In the genomic region with DNA sequence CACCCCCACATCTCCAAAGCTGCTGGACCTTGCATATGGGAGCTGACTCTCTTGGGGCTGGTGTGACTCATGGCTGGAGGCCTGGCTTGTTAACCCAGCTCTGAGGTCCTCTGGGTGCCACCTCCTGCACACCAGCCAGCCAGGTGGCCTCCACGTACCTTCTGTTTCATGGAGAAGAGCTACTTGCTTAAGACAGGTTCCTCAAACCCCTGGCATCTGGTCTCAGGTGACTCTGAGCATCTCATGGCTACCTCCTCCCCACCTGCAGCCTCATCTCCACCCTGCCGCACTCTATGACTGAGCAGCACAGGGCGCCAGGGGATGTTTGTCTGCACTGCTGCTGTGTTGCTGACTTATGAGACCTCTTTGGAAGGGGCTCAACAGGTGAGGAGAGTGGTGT, we compare ENCODE assay signal across 19 cellular contexts. TPM values are rescaled to one million over a fixed set of nuclear protein-coding genes. Genes with fewer than 3 reads are reported as not detected.
A peak's percentile ranks its signal among the peaks of the same experiment; 100 is the strongest.
DNase-seq lines count a peak whose midpoint lies in the region; ATAC-seq, FAIRE-seq and TF ChIP-seq lines count a peak whose summit lies in the region.
"Had no signal": no experiment of that assay in that cellular context is flagged by ENCODE, and none has a peak within 500 bp of the region (broad histone marks: within the 10 kb centered on the region; RNA-seq: fewer than 3 reads in every experiment).

No MANE protein-coding gene starts in this region.

- no peak overlapping the region for H3K4me2 ChIP-seq in H1 (ENCODE audit: insufficient read depth in 1 of 2, low read depth in 2 of 2, low read length in 2 of 2)

- TF ChIP-seq CTCF in H1 (IDR thresholded peaks at IDR 0.05; ENCODE audit: control extremely low read depth in 1 of 3, insufficient read depth in 1 of 3, low read depth in 1 of 3, low read length in 3 of 3) (no peak), type B pancreatic cell (conservative IDR thresholded peaks at IDR 0.05) (no peak)

- H3K56ac ChIP-seq in H1 (replicated peaks; ENCODE audit: insufficient read length, low read depth, low read length): no peak overlapping the region

- H4K20me1 ChIP-seq in H1 (replicated peaks in 1 of 2; ENCODE audit: control insufficient read depth in 1 of 2, insufficient read depth in 2 of 2, low read length in 2 of 2): peaks cover 12 to 18% of the 10 kb centered on the region in 2 experiments

- no peak overlapping the region for H2BK20ac ChIP-seq in H1 (ENCODE audit: low read length)

- FAIRE-seq in H1 (lab: Jason Lieb, UNC): no peak
- FAIRE-seq: colon had no signal

- H4K8ac ChIP-seq in H1 (ENCODE audit: extremely low read depth, insufficient read depth, low read length): no peak overlapping the region

- 0 out of 2 replicates have a peak overlapping the region, but pooled peaks have one; percentile 29 for H2BK12ac ChIP-seq in H1 (ENCODE audit: low read depth, low read length)

- H3K4ac ChIP-seq in H1 (replicated peaks; ENCODE audit: insufficient read length, low read depth, low read length): no peak overlapping the region

- peaks cover 80% of the 10 kb centered on the region for H3K4me1 Mint-ChIP-seq in activated naive CD4-positive, alpha-beta T cell treated with anti-CD3 and anti-CD28 coated beads, Interleukin-2, amount 50 U/mL, for 24 hours
- H3K4me1 Mint-ChIP-seq in activated naive CD4-positive, alpha-beta T cell treated with anti-CD3 and anti-CD28 coated beads, Interleukin-2, amount 10 ng/mL, durations not matched to agents 7 days and 5 days: peaks cover 44% of the 10 kb centered on the region
- H3K4me1 Mint-ChIP-seq in T-cell (peaks cover 49 to 85% (median 75%) of the 10 kb centered on the region in 3 donors), type B pancreatic cell (ENCODE audit: unreplicated experiment) (peaks cover 35% of the 10 kb centered on the region)

- H3K4me3 ChIP-seq in H1 (ENCODE audit: extremely low read depth in 1 of 4, insufficient read depth in 2 of 4, low read depth in 3 of 4, low read length in 4 of 4) (no peak overlapping the region), subcutaneous abdominal adipose tissue (ENCODE audit: low read depth in 1 of 5, low read length in 5 of 5) (no peak overlapping the region)

- no peak overlapping the region for H2BK120ac ChIP-seq in H1 (replicated peaks; ENCODE audit: low read depth, low read length)

- no peak for TF ChIP-seq POLR2A in H1 (IDR thresholded peaks at IDR 0.05; ENCODE audit: control extremely low read depth in 1 of 2, low read depth in 2 of 2, low read length in 2 of 2)

- H3K14ac ChIP-seq in H1 (ENCODE audit: insufficient read length): no peak overlapping the region

- 0 out of 2 replicates have a peak overlapping the region, but pooled peaks have one; percentile 88 for H2AK5ac ChIP-seq in H1 (ENCODE audit: low read depth, low read length)

- no peak overlapping the region for H4K5ac ChIP-seq in H1 (ENCODE audit: insufficient read length, low read depth, low read length)

- no peaks in the 10 kb centered on the region for H3K27me3 Mint-ChIP-seq in activated naive CD4-positive, alpha-beta T cell treated with anti-CD3 and anti-CD28 coated beads, Interleukin-2, amount 50 U/mL, for 24 hours
- H3K27me3 Mint-ChIP-seq in activated naive CD4-positive, alpha-beta T cell treated with anti-CD3 and anti-CD28 coated beads, Interleukin-2, amount 10 ng/mL, durations not matched to agents 7 days and 5 days: no peaks in the 10 kb centered on the region
- no peaks in the 10 kb centered on the region for H3K27me3 Mint-ChIP-seq in T-cell
- H3K27me3 Mint-ChIP-seq in type B pancreatic cell: no peaks in the 10 kb centered on the region
- H3K27me3 Mint-ChIP-seq: memory B cell had no signal

- no peak for TF ChIP-seq RAD21 in H1 (IDR thresholded peaks at IDR 0.05 in 1 of 2, conservative IDR thresholded peaks at IDR 0.05 in 1 of 2; ENCODE audit: low read depth in 2 of 2, low read length in 2 of 2)

- CTCF ChIA-PET in activated naive CD4-positive, alpha-beta T cell treated with anti-CD3 and anti-CD28 coated beads, Interleukin-2, amount 10 ng/mL, durations not matched to agents 7 days and 5 days (lab: Charles Lee): interaction anchor here (0.7 to 1.1 kb wide), 2 partner anchors 35 to 1490 kb away, joined by 3 to 4 read pairs; no protein-coding TSS in a partner anchor
- CTCF ChIA-PET in T-cell (lab: Charles Lee): no interaction called here
- CTCF ChIA-PET in H1 (lab: Charles Lee; ENCODE audit: partially characterized antibody): interaction anchor here (1.0 to 2.2 kb wide), 3 partner anchors 19 to 46 kb away, joined by 3 to 8 read pairs (median 4); no protein-coding TSS in a partner anchor

- no peak overlapping the region for H3K23ac ChIP-seq in H1 (ENCODE audit: insufficient read length)

- peaks cover 43% of the 10 kb centered on the region for H3K79me1 ChIP-seq in H1 (ENCODE audit: low read depth, low read length)

- H2BK15ac ChIP-seq in H1 (ENCODE audit: low read length): no peak overlapping the region

- H2BK5ac ChIP-seq in H1 (ENCODE audit: low read depth, low read length): 0 out of 2 replicates have a peak overlapping the region, but pooled peaks have one; percentile 32

- 78% methylated on average over 3 of the region's 3 CpGs; no CpG with 5 or more reads in 1 of the 2 experiments for WGBS in H1 (ENCODE audit: extremely low coverage in 1 of 2, insufficient coverage in 1 of 2, insufficient read length in 1 of 2, insufficient replicate concordance in 2 of 2, low coverage in 1 of 2, low lambda C conversion rate in 2 of 2, missing lambda C conversion rate in 1 of 2), 2 experiments

- H3K27ac ChIP-seq in H1 (ENCODE audit: low read depth, low read length): no peak overlapping the region
- peak overlapping the region; percentile 42 for H3K27ac ChIP-seq in subcutaneous abdominal adipose tissue (ENCODE audit: low read depth, low read length)
- H3K27ac ChIP-seq: WERI-Rb-1 had no signal

- H2AFZ ChIP-seq in H1 (ENCODE audit: low read length): no peak overlapping the region

- no peak overlapping the region for H3K4me3 Mint-ChIP-seq in activated naive CD4-positive, alpha-beta T cell treated with anti-CD3 and anti-CD28 coated beads, Interleukin-2, amount 50 U/mL, for 24 hours
- no peak overlapping the region for H3K4me3 Mint-ChIP-seq in activated naive CD4-positive, alpha-beta T cell treated with anti-CD3 and anti-CD28 coated beads, Interleukin-2, amount 10 ng/mL, durations not matched to agents 7 days and 5 days
- H3K4me3 Mint-ChIP-seq in T-cell (no peak overlapping the region), type B pancreatic cell (no peak overlapping the region)
- H3K4me3 Mint-ChIP-seq: memory B cell, nephron progenitor cell had no signal

- H3K36me3 Mint-ChIP-seq in activated naive CD4-positive, alpha-beta T cell treated with anti-CD3 and anti-CD28 coated beads, Interleukin-2, amount 50 U/mL, for 24 hours: peaks cover 10% of the 10 kb centered on the region
- H3K36me3 Mint-ChIP-seq in activated naive CD4-positive, alpha-beta T cell treated with anti-CD3 and anti-CD28 coated beads, Interleukin-2, amount 10 ng/mL, durations not matched to agents 7 days and 5 days: peaks cover 35% of the 10 kb centered on the region
- H3K36me3 Mint-ChIP-seq in T-cell: peaks cover 12% of the 10 kb centered on the region
- H3K36me3 Mint-ChIP-seq in type B pancreatic cell: peaks cover 13% of the 10 kb centered on the region

- H3K9ac ChIP-seq in H1 (replicated peaks in 1 of 4; ENCODE audit: extremely low read depth in 1 of 4, low read depth in 3 of 4, low read length in 3 of 4): no peak overlapping the region
- no peak overlapping the region for H3K9ac ChIP-seq in subcutaneous abdominal adipose tissue (ENCODE audit: low read length in 5 of 5)

- no peaks in the 10 kb centered on the region for H3K27me3 ChIP-seq in H1 (replicated peaks in 1 of 4; ENCODE audit: control insufficient read depth in 3 of 4, extremely low read depth in 1 of 4, insufficient read depth in 3 of 4, low read length in 3 of 4)
- H3K27me3 ChIP-seq in subcutaneous abdominal adipose tissue (ENCODE audit: control insufficient read depth in 5 of 5, insufficient read depth in 4 of 5, low read length in 5 of 5): no peaks in the 10 kb centered on the region

- H3K9me3 ChIP-seq in H1 (ENCODE audit: insufficient read depth in 2 of 2, low read depth in 1 of 2, low read length in 1 of 2) (no peaks in the 10 kb centered on the region; a peak in 1 of 4 replicates), subcutaneous abdominal adipose tissue (ENCODE audit: control insufficient read depth in 5 of 5, low read length in 5 of 5) (peaks cover 0 to 3% (median 0%) of the 10 kb centered on the region in 5 donors)

- peaks cover 46 to 98% of the 10 kb centered on the region in 2 experiments for H3K79me2 ChIP-seq in H1 (ENCODE audit: control insufficient read depth in 1 of 2, insufficient read depth in 2 of 2, low read length in 2 of 2)

- H3K36me3 ChIP-seq in H1 (ENCODE audit: control insufficient read depth in 2 of 4, insufficient read depth in 4 of 4, low read length in 3 of 4) (no peaks in the 10 kb centered on the region; a peak in 1 of 8 replicates), subcutaneous abdominal adipose tissue (ENCODE audit: control insufficient read depth in 5 of 5, insufficient read depth in 5 of 5, low read length in 5 of 5) (no peaks in the 10 kb centered on the region)

- no peak overlapping the region for H4K91ac ChIP-seq in H1 (replicated peaks; ENCODE audit: insufficient read length, low read length)

- H3K18ac ChIP-seq in H1 (ENCODE audit: extremely low read depth, low read length): no peak overlapping the region

- POLR2A ChIA-PET in T-cell (lab: Charles Lee): no interaction called here
- POLR2A ChIA-PET in H1 (lab: Charles Lee; ENCODE audit: partially characterized antibody): interaction anchor here (1.2 to 1.6 kb wide), 2 partner anchors 11 to 12 kb away, joined by 3 to 4 read pairs; no protein-coding TSS in a partner anchor

- peak overlapping the region; percentile 76 for H3K27ac Mint-ChIP-seq in activated naive CD4-positive, alpha-beta T cell treated with anti-CD3 and anti-CD28 coated beads, Interleukin-2, amount 50 U/mL, for 24 hours
- H3K27ac Mint-ChIP-seq in activated naive CD4-positive, alpha-beta T cell treated with anti-CD3 and anti-CD28 coated beads, Interleukin-2, amount 10 ng/mL, durations not matched to agents 7 days and 5 days: no peak overlapping the region
- H3K27ac Mint-ChIP-seq in T-cell: peak overlapping the region; percentile 79 to 83
- no peak overlapping the region for H3K27ac Mint-ChIP-seq in type B pancreatic cell
- H3K27ac Mint-ChIP-seq: memory B cell, nephron progenitor cell had no signal

- no peak for DNase-seq in activated naive CD4-positive, alpha-beta T cell treated with anti-CD3 and anti-CD28 coated beads, Interleukin-2, amount 10 ng/mL, durations not matched to agents 7 days and 5 days
- DNase-seq in T-cell (no peak), H1 (ENCODE audit: low read depth in 1 of 2, low spot score in 2 of 2) (no peak), type B pancreatic cell (ENCODE audit: extremely low spot score, unreplicated experiment) (no peak), iPS-NIHi7 (ENCODE audit: extremely low spot score) (no peak), NOMO-1 treated with DMSO at 0.1 percent for 48 hours (lab: John Stamatoyannopoulos, UW; ENCODE audit: unreplicated experiment) (no peak)
- DNase-seq: foreskin fibroblast, H7, hippocampal formation, KBM-7, NCI-H1092, NCI-H524 treated with DMSO at 0.1 percent for 48 hours, nephron progenitor cell, SHP77 treated with DMSO at 0.1 percent for 48 hours, WERI-Rb-1 had no signal

- no peaks in the 10 kb centered on the region for H3K9me3 Mint-ChIP-seq in activated naive CD4-positive, alpha-beta T cell treated with anti-CD3 and anti-CD28 coated beads, Interleukin-2, amount 50 U/mL, for 24 hours
- H3K9me3 Mint-ChIP-seq in activated naive CD4-positive, alpha-beta T cell treated with anti-CD3 and anti-CD28 coated beads, Interleukin-2, amount 10 ng/mL, durations not matched to agents 7 days and 5 days: peaks cover 6% of the 10 kb centered on the region
- no peaks in the 10 kb centered on the region for H3K9me3 Mint-ChIP-seq in T-cell
- H3K9me3 Mint-ChIP-seq in type B pancreatic cell: no peaks in the 10 kb centered on the region
- H3K9me3 Mint-ChIP-seq: memory B cell had no signal

- no peaks in the 10 kb centered on the region for H3K23me2 ChIP-seq in H1 (ENCODE audit: low read depth, low read length)

- no peak for TF ChIP-seq EP300 in H1 (IDR thresholded peaks at IDR 0.05; ENCODE audit: borderline replicate concordance in 1 of 2, low read depth in 2 of 2, low read length in 2 of 2)

- H3K4me1 ChIP-seq in H1 (replicated peaks in 1 of 4; ENCODE audit: control insufficient read depth in 3 of 4, insufficient read depth in 4 of 4, low read length in 3 of 4): peaks cover 11 to 41% (median 33%) of the 10 kb centered on the region in 4 experiments
- H3K4me1 ChIP-seq in subcutaneous abdominal adipose tissue (ENCODE audit: control insufficient read depth in 5 of 5, insufficient read depth in 5 of 5, low read length in 5 of 5): peaks cover 11 to 63% (median 35%) of the 10 kb centered on the region in 5 donors

- ATAC-seq in T-cell (replicated peaks in 1 of 4): no peak

RNA-seq across cellular contexts. Expression of gene BCR, which starts 55.7 kb away (rescaled TPM):
- 100 to 1,000 TPM in 1 of 5 donors, 10 to 100 TPM in 4; 74.6 to 103 (median 85.5) TPM for total RNA-seq in T-cell
- 122 and 130 TPM in 2 replicates for total RNA-seq in H1 (2021; fragmentation: NEBNext Ultra II Directional; extraction: Animal tissue kit (Norgen Biotek cat#: 25700))
- 66.7 and 110 TPM in 2 replicates for polyA plus RNA-seq in H1 (2011; rRNA removed)
- polyA plus RNA-seq in H1 (2011; cell fraction: cytosol; rRNA removed): 101 TPM
- polyA plus RNA-seq in H1 (2011; cell fraction: nucleus; rRNA removed): 162 TPM
- 76.6 to 172 TPM (median 129 TPM) in 4 replicates for polyA plus RNA-seq in H1 (2012, experiment 1 of 2)
- polyA plus RNA-seq in H1 (2012, experiment 2 of 2): 53.7 TPM
- 37.8 TPM for polyA plus RNA-seq in H1 (2013, experiment 1 of 2)
- 37.4 TPM for polyA plus RNA-seq in H1 (2013, experiment 2 of 2)
- polyA minus RNA-seq in H1 (2011; rRNA and poly(A)+ RNA removed): 150 and 166 TPM in 2 replicates
- 183 TPM for polyA minus RNA-seq in H1 (2011; cell fraction: cytosol; rRNA and poly(A)+ RNA removed)
- 71.0 TPM for polyA minus RNA-seq in H1 (2011; cell fraction: nucleus; rRNA and poly(A)+ RNA removed)
- total RNA-seq in type B pancreatic cell (ENCODE audit: low replicate concordance): 61.2 and 71.6 TPM in 2 replicates

Comparison
In these comparisons a context has a peak if more than half of its experiments do, and no peak if none do; other contexts are left out.
1. H3K27ac Mint-ChIP-seq: peak in activated naive CD4-positive, alpha-beta T cell treated with anti-CD3 and anti-CD28 coated beads, Interleukin-2, amount 50 U/mL, for 24 hours (single experiment) and T-cell (2 of 2); none in activated naive CD4-positive, alpha-beta T cell treated with anti-CD3 and anti-CD28 coated beads, Interleukin-2, amount 10 ng/mL, durations not matched to agents 7 days and 5 days (single experiment) and type B pancreatic cell (single experiment).
2. CTCF ChIA-PET loops: an anchor here in activated naive CD4-positive, alpha-beta T cell treated with anti-CD3 and anti-CD28 coated beads, Interleukin-2, amount 10 ng/mL, durations not matched to agents 7 days and 5 days (0.7 to 1.1 kb wide) and H1 (1.0 to 2.2 kb wide); none called in T-cell.